13 cellular contexts compared by ENCODE assay signal in the genomic region with DNA sequence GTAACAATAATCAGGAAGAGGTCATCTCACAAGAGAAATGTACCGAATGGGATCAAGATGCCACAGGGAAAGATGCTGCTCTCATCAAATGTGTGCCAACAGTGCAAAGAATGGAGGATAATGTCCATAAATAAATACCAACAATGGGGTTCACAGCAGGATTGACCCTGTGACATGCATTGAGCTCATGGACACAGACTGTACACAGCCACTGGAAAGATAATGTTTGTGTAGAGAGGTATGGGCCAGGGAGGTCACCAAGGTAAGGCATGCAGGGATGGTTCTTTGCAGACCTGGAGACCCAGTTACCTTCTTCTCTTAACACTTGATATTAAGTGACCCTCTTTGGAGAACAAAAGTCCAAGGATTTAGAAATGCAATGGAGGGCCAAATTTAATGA. TPM values are rescaled to one million over a fixed set of nuclear protein-coding genes. Genes with fewer than 3 reads are reported as not detected.
DNase-seq lines count a peak whose midpoint lies in the region; ATAC-seq and TF ChIP-seq lines count a peak whose summit lies in the region.
"Had no signal": no experiment of that assay in that cellular context is flagged by ENCODE, and none has a peak within 500 bp of the region (broad histone marks: within the 10 kb centered on the region; RNA-seq: fewer than 3 reads in every experiment).

No MANE protein-coding gene starts in this region.

- no peaks in the 10 kb centered on the region for H3K27me3 ChIP-seq in CD4-positive, alpha-beta T cell (ENCODE audit: control insufficient read depth, insufficient read depth, low read length)
- H3K27me3 ChIP-seq: testis had no signal

- H3K36me3 Mint-ChIP-seq in CD4-positive, alpha-beta T cell (ENCODE audit: low read depth) = peaks cover 40% of the 10 kb centered on the region
- H3K36me3 Mint-ChIP-seq in IgD-negative memory B cell (peaks cover 3% of the 10 kb centered on the region), brain (peaks cover 28% of the 10 kb centered on the region), naive B cell (peaks cover 6 to 20% of the 10 kb centered on the region in 2 donors)

- no peaks in the 10 kb centered on the region for H3K9me3 ChIP-seq in CD4-positive, alpha-beta T cell (ENCODE audit: control insufficient read depth, low read length)
- H3K9me3 ChIP-seq: testis had no signal

- TF ChIP-seq CTCF in CD4-positive, alpha-beta T cell (IDR thresholded peaks at IDR 0.05) = no peak
- TF ChIP-seq CTCF in brain (conservative IDR thresholded peaks at IDR 0.05) = no peak

- H3K27ac Mint-ChIP-seq in CD4-positive, alpha-beta T cell = peak overlapping the region; percentile 18
- H3K27ac Mint-ChIP-seq in IgD-negative memory B cell = peak overlapping the region in 1 of 3 donors; percentile 15
- H3K27ac Mint-ChIP-seq in brain = peak overlapping the region in 4 of 5 experiments; percentile 32 to 86 (median 49)
- peak overlapping the region in 1 of 6 donors; percentile 65 for H3K27ac Mint-ChIP-seq in naive B cell

- H3K9me3 Mint-ChIP-seq in CD4-positive, alpha-beta T cell = no peaks in the 10 kb centered on the region
- H3K9me3 Mint-ChIP-seq in IgD-negative memory B cell (no peaks in the 10 kb centered on the region), brain (peaks cover 0 to 3% (median 0%) of the 10 kb centered on the region in 5 experiments), naive B cell (peaks cover 0 to 4% (median 0%) of the 10 kb centered on the region in 7 donors)

- POLR2A ChIA-PET in CD4-positive, alpha-beta T cell (lab: Charles Lee) = no interaction called here

- peak overlapping the region; percentile 91 for H3K4me3 Mint-ChIP-seq in CD4-positive, alpha-beta T cell
- H3K4me3 Mint-ChIP-seq in IgD-negative memory B cell (peak overlapping the region; percentile 2 to 85 (median 56)), brain (peak overlapping the region; percentile 87 to 98 (median 91)), naive B cell (peak overlapping the region in 6 of 8 donors; percentile 41 to 98 (median 71))

- CTCF ChIA-PET in CD4-positive, alpha-beta T cell (lab: Charles Lee) = no interaction called here

- intact Hi-C loops in CD4-positive, alpha-beta T cell (cut with DNase I, micrococcal nuclease) = loop anchor here in 1 of 2 experiments (10.0 kb wide), 1 partner anchor 200 kb away; the partner anchor contains the start of gene DXO
- intact Hi-C loops in Right ventricle myocardium superior (cut with DNase I) = no loop called here

- H3K4me1 Mint-ChIP-seq in CD4-positive, alpha-beta T cell (ENCODE audit: low read depth) = peaks cover 79% of the 10 kb centered on the region
- H3K4me1 Mint-ChIP-seq in IgD-negative memory B cell (peaks cover 22 to 48% (median 25%) of the 10 kb centered on the region in 3 donors), brain (peaks cover 55% of the 10 kb centered on the region), naive B cell (peaks cover 61 to 65% (median 64%) of the 10 kb centered on the region in 3 donors)

- no peak for DNase-seq in CD4-positive, alpha-beta T cell
- DNase-seq in naive B cell (no peak), Right ventricle myocardium superior (no peak), RKO (ENCODE audit: low spot score) (no peak), NCI-H1436 (lab: John Stamatoyannopoulos, UW) (no peak)
- DNase-seq: activated CD4-positive, CD25-positive, alpha-beta regulatory T cell; IMR-90; NCI-H2171 treated with DMSO at 0.1 percent for 48 hours; testis had no signal

- H3K27me3 Mint-ChIP-seq in CD4-positive, alpha-beta T cell = no peaks in the 10 kb centered on the region
- H3K27me3 Mint-ChIP-seq in IgD-negative memory B cell (no peaks in the 10 kb centered on the region), brain (peaks cover 12% of the 10 kb centered on the region), naive B cell (no peaks in the 10 kb centered on the region)

- ATAC-seq in CD4-positive, alpha-beta T cell (ENCODE audit: poor library complexity) = no peak
- ATAC-seq in naive B cell (ENCODE audit: low read depth in 2 of 2) (no peak), Right ventricle myocardium superior (ENCODE audit: poor library complexity) (no peak)
- ATAC-seq in activated CD4-positive, CD25-positive, alpha-beta regulatory T cell treated with anti-CD3 and anti-CD28 coated beads, Interleukin-2, amount 50 U/mL, for 24 hours = no peak

- no peak overlapping the region for H3K27ac ChIP-seq in CD4-positive, alpha-beta T cell (ENCODE audit: low read depth, low read length)
- H3K27ac ChIP-seq: RWPE1, testis had no signal

RNA-seq across cellular contexts. Expression of gene AGPAT1, which starts 1.5 kb away (rescaled TPM):
- 10 to 100 TPM; 13.2 to 13.3 TPM for total RNA-seq in CD4-positive, alpha-beta T cell
- polyA plus RNA-seq in IgD-negative memory B cell (17.2 TPM), brain (ENCODE audit: insufficient read depth, low read depth, low replicate concordance) (199 TPM), naive B cell (ENCODE audit: low read depth in 6 of 6) (10 to 100 TPM in 5 of 6 donors, 1 to 10 TPM in 1; 9.1 to 20.6 (median 13.1) TPM)
- 44.2 TPM for total RNA-seq in Right ventricle myocardium superior

RNA-seq across cellular contexts. Expression of gene RNF5, which starts 3.8 kb away (rescaled TPM):
- total RNA-seq in CD4-positive, alpha-beta T cell = 1 to 10 TPM; 9.6 to 9.9 TPM
- 88.8 TPM for polyA plus RNA-seq in IgD-negative memory B cell
- polyA plus RNA-seq in brain (ENCODE audit: insufficient read depth, low read depth, low replicate concordance) = 231 TPM
- 100 to 1,000 TPM in 3 of 6 donors, 10 to 100 TPM in 3; 85.9 to 116 (median 102) TPM for polyA plus RNA-seq in naive B cell (ENCODE audit: low read depth in 6 of 6)
- total RNA-seq in Right ventricle myocardium superior = 94.6 TPM

RNA-seq across cellular contexts. Expression of gene AGER, which starts 9.6 kb away (rescaled TPM):
- total RNA-seq in CD4-positive, alpha-beta T cell = 10 to 100 TPM; 23.5 to 27.0 TPM
- polyA plus RNA-seq in IgD-negative memory B cell (0.58 TPM), brain (ENCODE audit: insufficient read depth, low read depth, low replicate concordance) (2.1 TPM), naive B cell (ENCODE audit: low read depth in 6 of 6) (1 to 10 TPM in 1 of 6 donors, under 1 TPM in 3, not detected in 2; 0.32 to 1.1 (median 0.63) TPM)
- 1.6 TPM for total RNA-seq in Right ventricle myocardium superior

RNA-seq across cellular contexts. Expression of gene EGFL8, which starts 10.0 kb away (rescaled TPM):
- total RNA-seq in CD4-positive, alpha-beta T cell = 10 to 100 TPM; 13.1 to 13.8 TPM
- not detected for polyA plus RNA-seq in IgD-negative memory B cell
- 11.5 TPM for polyA plus RNA-seq in brain (ENCODE audit: insufficient read depth, low read depth, low replicate concordance)
- not detected for polyA plus RNA-seq in naive B cell (ENCODE audit: low read depth in 6 of 6)
- total RNA-seq in Right ventricle myocardium superior = 6.1 TPM

RNA-seq across cellular contexts. Expression of gene PBX2, which starts 15.6 kb away (rescaled TPM):
- 10 to 100 TPM; 62.0 to 65.6 TPM for total RNA-seq in CD4-positive, alpha-beta T cell
- polyA plus RNA-seq in IgD-negative memory B cell = 3.3 TPM
- polyA plus RNA-seq in brain (ENCODE audit: insufficient read depth, low read depth, low replicate concordance) = 44.9 TPM
- polyA plus RNA-seq in naive B cell (ENCODE audit: low read depth in 6 of 6) = 1 to 10 TPM in 5 of 6 donors, under 1 TPM in 1; 0.64 to 4.0 (median 3.1) TPM
- total RNA-seq in Right ventricle myocardium superior = 39.1 TPM
